ENCODE assay signal across 1 cellular context in genomic region chr9:114869845-114870244, GRCh38.
TF ChIP-seq lines count a peak whose summit lies in the region.

No MANE protein-coding gene starts in this region.

TF ChIP-seq in HepG2, 621 proteins besides CTCF, POLR2A, EP300 and RAD21 (continued from another document):
- TF ChIP-seq, protein P1, sequence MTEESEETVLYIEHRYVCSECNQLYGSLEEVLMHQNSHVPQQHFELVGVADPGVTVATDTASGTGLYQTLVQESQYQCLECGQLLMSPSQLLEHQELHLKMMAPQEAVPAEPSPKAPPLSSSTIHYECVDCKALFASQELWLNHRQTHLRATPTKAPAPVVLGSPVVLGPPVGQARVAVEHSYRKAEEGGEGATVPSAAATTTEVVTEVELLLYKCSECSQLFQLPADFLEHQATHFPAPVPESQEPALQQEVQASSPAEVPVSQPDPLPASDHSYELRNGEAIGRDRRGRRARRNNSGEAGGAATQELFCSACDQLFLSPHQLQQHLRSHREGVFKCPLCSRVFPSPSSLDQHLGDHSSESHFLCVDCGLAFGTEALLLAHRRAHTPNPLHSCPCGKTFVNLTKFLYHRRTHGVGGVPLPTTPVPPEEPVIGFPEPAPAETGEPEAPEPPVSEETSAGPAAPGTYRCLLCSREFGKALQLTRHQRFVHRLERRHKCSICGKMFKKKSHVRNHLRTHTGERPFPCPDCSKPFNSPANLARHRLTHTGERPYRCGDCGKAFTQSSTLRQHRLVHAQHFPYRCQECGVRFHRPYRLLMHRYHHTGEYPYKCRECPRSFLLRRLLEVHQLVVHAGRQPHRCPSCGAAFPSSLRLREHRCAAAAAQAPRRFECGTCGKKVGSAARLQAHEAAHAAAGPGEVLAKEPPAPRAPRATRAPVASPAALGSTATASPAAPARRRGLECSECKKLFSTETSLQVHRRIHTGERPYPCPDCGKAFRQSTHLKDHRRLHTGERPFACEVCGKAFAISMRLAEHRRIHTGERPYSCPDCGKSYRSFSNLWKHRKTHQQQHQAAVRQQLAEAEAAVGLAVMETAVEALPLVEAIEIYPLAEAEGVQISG (CRISPR knock-in tag; IDR thresholded peaks at IDR 0.05), result peak; percentile 33; the same call in 1 of the 2 replicates
- TF ChIP-seq SALL1 (CRISPR knock-in tag; IDR thresholded peaks at IDR 0.05) (peak; percentile 37; the same call in 1 of the 2 replicates), ZNF354B (CRISPR knock-in tag; IDR thresholded peaks at IDR 0.05) (no peak), ETV5 (CRISPR knock-in tag; IDR thresholded peaks at IDR 0.05; ENCODE audit: borderline replicate concordance) (peak; percentile 45; the same call in 1 of the 2 replicates), ZBTB8A (CRISPR knock-in tag; IDR thresholded peaks at IDR 0.05; ENCODE audit: borderline replicate concordance, low read depth) (no peak), MED1 (CRISPR knock-in tag; IDR thresholded peaks at IDR 0.05) (0 out of 2 replicates have a peak, but pooled peaks have one; percentile 12), ZBTB20 (CRISPR knock-in tag; IDR thresholded peaks at IDR 0.05; ENCODE audit: borderline replicate concordance, low read depth) (no peak), SOX6 (IDR thresholded peaks at IDR 0.05) (no peak), SOX6 (CRISPR knock-in tag; IDR thresholded peaks at IDR 0.05) (0 out of 2 replicates have a peak, but pooled peaks have one; percentile 22), SAFB2 (CRISPR knock-in tag; IDR thresholded peaks at IDR 0.05; ENCODE audit: borderline replicate concordance, low read depth) (no peak), ZFYVE20 (CRISPR knock-in tag; IDR thresholded peaks at IDR 0.05; ENCODE audit: borderline replicate concordance, low read depth) (no peak), CREB1 (IDR thresholded peaks at IDR 0.05) (no peak), CREB1 (CRISPR knock-in tag; IDR thresholded peaks at IDR 0.05) (no peak), ZNF331 (CRISPR knock-in tag; IDR thresholded peaks at IDR 0.05) (0 out of 2 replicates have a peak, but pooled peaks have one; percentile 18), HDAC2 (CRISPR knock-in tag; IDR thresholded peaks at IDR 0.05) (0 out of 2 replicates have a peak, but pooled peaks have one; percentile 24), GABPA (IDR thresholded peaks at IDR 0.05; ENCODE audit: low read depth, low read length) (no peak), GABPA (CRISPR knock-in tag; IDR thresholded peaks at IDR 0.05; ENCODE audit: low read depth) (peak; percentile 50), GATAD2A (CRISPR knock-in tag; IDR thresholded peaks at IDR 0.05) (peak; percentile 57), ZNF644 (CRISPR knock-in tag; IDR thresholded peaks at IDR 0.05; ENCODE audit: low read depth) (peak; percentile 39; the same call in 1 of the 2 replicates), FOXO1 (CRISPR knock-in tag; IDR thresholded peaks at IDR 0.05) (0 out of 2 replicates have a peak, but pooled peaks have one; percentile 47), TFDP1 (CRISPR knock-in tag; IDR thresholded peaks at IDR 0.05; ENCODE audit: borderline replicate concordance) (no peak), FOXP1 (IDR thresholded peaks at IDR 0.05) (no peak), FOXP1 (CRISPR knock-in tag; IDR thresholded peaks at IDR 0.05) (0 out of 2 replicates have a peak, but pooled peaks have one; percentile 27), ZNF674 (CRISPR knock-in tag; IDR thresholded peaks at IDR 0.05; ENCODE audit: low read depth) (no peak), RXRB (CRISPR knock-in tag; IDR thresholded peaks at IDR 0.05; ENCODE audit: borderline replicate concordance) (peak; percentile 47; the same call in 1 of the 2 replicates), SOX13 (IDR thresholded peaks at IDR 0.05) (no peak), SOX13 (CRISPR knock-in tag; conservative IDR thresholded peaks at IDR 0.05 in 1 of 2, IDR thresholded peaks at IDR 0.05 in 1 of 2) (peak in 1 of 2 experiments; percentile 30; a peak in 1 of 4 replicates), NCOR1 (IDR thresholded peaks at IDR 0.05; ENCODE audit: borderline replicate concordance, low read length) (no peak), HOXA3 (CRISPR knock-in tag; IDR thresholded peaks at IDR 0.05) (peak; percentile 45; the same call in 1 of the 2 replicates), KLF9 (CRISPR knock-in tag; IDR thresholded peaks at IDR 0.05; ENCODE audit: low read depth) (no peak), SIX1 (CRISPR knock-in tag; IDR thresholded peaks at IDR 0.05; ENCODE audit: borderline replicate concordance) (peak; percentile 76; the same call in 1 of the 2 replicates), XRCC5 (optimal IDR thresholded peaks at IDR 0.05; ENCODE audit: low read length) (no peak), ARHGAP35 (CRISPR knock-in tag; IDR thresholded peaks at IDR 0.05; ENCODE audit: borderline replicate concordance) (no peak), NCOA2 (CRISPR knock-in tag; IDR thresholded peaks at IDR 0.05) (0 out of 2 replicates have a peak, but pooled peaks have one; percentile 17), FOXA1 (IDR thresholded peaks at IDR 0.05) (no peak), FOXA1 (CRISPR knock-in tag; IDR thresholded peaks at IDR 0.05) (peak; percentile 86), ARID5B (CRISPR knock-in tag; IDR thresholded peaks at IDR 0.05) (peak; percentile 61), FOXK1 (CRISPR knock-in tag; IDR thresholded peaks at IDR 0.05; ENCODE audit: borderline replicate concordance, low read depth) (no peak)
- TF ChIP-seq, protein P2, sequence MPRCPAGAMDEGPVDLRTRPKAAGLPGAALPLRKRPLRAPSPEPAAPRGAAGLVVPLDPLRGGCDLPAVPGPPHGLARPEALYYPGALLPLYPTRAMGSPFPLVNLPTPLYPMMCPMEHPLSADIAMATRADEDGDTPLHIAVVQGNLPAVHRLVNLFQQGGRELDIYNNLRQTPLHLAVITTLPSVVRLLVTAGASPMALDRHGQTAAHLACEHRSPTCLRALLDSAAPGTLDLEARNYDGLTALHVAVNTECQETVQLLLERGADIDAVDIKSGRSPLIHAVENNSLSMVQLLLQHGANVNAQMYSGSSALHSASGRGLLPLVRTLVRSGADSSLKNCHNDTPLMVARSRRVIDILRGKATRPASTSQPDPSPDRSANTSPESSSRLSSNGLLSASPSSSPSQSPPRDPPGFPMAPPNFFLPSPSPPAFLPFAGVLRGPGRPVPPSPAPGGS (CRISPR knock-in tag; IDR thresholded peaks at IDR 0.05), result 0 out of 2 replicates have a peak, but pooled peaks have one; percentile 34
- TF ChIP-seq, protein P3, sequence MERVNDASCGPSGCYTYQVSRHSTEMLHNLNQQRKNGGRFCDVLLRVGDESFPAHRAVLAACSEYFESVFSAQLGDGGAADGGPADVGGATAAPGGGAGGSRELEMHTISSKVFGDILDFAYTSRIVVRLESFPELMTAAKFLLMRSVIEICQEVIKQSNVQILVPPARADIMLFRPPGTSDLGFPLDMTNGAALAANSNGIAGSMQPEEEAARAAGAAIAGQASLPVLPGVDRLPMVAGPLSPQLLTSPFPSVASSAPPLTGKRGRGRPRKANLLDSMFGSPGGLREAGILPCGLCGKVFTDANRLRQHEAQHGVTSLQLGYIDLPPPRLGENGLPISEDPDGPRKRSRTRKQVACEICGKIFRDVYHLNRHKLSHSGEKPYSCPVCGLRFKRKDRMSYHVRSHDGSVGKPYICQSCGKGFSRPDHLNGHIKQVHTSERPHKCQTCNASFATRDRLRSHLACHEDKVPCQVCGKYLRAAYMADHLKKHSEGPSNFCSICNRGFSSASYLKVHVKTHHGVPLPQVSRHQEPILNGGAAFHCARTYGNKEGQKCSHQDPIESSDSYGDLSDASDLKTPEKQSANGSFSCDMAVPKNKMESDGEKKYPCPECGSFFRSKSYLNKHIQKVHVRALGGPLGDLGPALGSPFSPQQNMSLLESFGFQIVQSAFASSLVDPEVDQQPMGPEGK (CRISPR knock-in tag; IDR thresholded peaks at IDR 0.05), result no peak
- TF ChIP-seq, protein P4, sequence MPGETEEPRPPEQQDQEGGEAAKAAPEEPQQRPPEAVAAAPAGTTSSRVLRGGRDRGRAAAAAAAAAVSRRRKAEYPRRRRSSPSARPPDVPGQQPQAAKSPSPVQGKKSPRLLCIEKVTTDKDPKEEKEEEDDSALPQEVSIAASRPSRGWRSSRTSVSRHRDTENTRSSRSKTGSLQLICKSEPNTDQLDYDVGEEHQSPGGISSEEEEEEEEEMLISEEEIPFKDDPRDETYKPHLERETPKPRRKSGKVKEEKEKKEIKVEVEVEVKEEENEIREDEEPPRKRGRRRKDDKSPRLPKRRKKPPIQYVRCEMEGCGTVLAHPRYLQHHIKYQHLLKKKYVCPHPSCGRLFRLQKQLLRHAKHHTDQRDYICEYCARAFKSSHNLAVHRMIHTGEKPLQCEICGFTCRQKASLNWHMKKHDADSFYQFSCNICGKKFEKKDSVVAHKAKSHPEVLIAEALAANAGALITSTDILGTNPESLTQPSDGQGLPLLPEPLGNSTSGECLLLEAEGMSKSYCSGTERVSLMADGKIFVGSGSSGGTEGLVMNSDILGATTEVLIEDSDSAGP (CRISPR knock-in tag; IDR thresholded peaks at IDR 0.05; ENCODE audit: borderline replicate concordance), result no peak
TF ChIP-seq in HepG2: peak in this region for 40.
